Comparison of ENCODE assay signal across 1 cellular context in genomic region chr9:120966005-120966369, GRCh38.
TF ChIP-seq lines count a peak whose summit lies in the region.

No MANE protein-coding gene starts in this region.

TF ChIP-seq in WTC11, 78 proteins besides CTCF, POLR2A, EP300 and RAD21 (continued from another document):
- TF ChIP-seq PRDM15 (CRISPR knock-in tag; IDR thresholded peaks at IDR 0.05) (no peak), ZSCAN18 (CRISPR knock-in tag; IDR thresholded peaks at IDR 0.05) (no peak), HMGXB4 (CRISPR knock-in tag; IDR thresholded peaks at IDR 0.05) (no peak), NFYB (CRISPR knock-in tag; conservative IDR thresholded peaks at IDR 0.05; ENCODE audit: low read depth) (no peak), RELA (CRISPR knock-in tag; IDR thresholded peaks at IDR 0.05; ENCODE audit: borderline replicate concordance) (no peak), EMX1 (CRISPR knock-in tag; IDR thresholded peaks at IDR 0.05) (no peak), TP53 (CRISPR knock-in tag; IDR thresholded peaks at IDR 0.05) (no peak), NFATC4 (CRISPR knock-in tag; IDR thresholded peaks at IDR 0.05) (no peak), SMAD4 (CRISPR knock-in tag; IDR thresholded peaks at IDR 0.05) (no peak), ZNF219 (CRISPR knock-in tag; IDR thresholded peaks at IDR 0.05; ENCODE audit: borderline replicate concordance) (no peak), ZNF281 (CRISPR knock-in tag; IDR thresholded peaks at IDR 0.05) (no peak), ZNF532 (CRISPR knock-in tag; IDR thresholded peaks at IDR 0.05; ENCODE audit: borderline replicate concordance) (no peak), TEAD1 (CRISPR knock-in tag; IDR thresholded peaks at IDR 0.05) (no peak)
- TF ChIP-seq, protein P1, sequence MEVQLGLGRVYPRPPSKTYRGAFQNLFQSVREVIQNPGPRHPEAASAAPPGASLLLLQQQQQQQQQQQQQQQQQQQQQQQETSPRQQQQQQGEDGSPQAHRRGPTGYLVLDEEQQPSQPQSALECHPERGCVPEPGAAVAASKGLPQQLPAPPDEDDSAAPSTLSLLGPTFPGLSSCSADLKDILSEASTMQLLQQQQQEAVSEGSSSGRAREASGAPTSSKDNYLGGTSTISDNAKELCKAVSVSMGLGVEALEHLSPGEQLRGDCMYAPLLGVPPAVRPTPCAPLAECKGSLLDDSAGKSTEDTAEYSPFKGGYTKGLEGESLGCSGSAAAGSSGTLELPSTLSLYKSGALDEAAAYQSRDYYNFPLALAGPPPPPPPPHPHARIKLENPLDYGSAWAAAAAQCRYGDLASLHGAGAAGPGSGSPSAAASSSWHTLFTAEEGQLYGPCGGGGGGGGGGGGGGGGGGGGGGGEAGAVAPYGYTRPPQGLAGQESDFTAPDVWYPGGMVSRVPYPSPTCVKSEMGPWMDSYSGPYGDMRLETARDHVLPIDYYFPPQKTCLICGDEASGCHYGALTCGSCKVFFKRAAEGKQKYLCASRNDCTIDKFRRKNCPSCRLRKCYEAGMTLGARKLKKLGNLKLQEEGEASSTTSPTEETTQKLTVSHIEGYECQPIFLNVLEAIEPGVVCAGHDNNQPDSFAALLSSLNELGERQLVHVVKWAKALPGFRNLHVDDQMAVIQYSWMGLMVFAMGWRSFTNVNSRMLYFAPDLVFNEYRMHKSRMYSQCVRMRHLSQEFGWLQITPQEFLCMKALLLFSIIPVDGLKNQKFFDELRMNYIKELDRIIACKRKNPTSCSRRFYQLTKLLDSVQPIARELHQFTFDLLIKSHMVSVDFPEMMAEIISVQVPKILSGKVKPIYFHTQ (CRISPR knock-in tag; IDR thresholded peaks at IDR 0.05), result no peak
TF ChIP-seq in WTC11: peak in this region for 0.
